In genomic region chr3:171712168-171712938, GRCh38 we compare ENCODE assay signal across 15 cellular contexts.
DNase-seq lines count a peak whose midpoint lies in the region; ATAC-seq, FAIRE-seq and TF ChIP-seq lines count a peak whose summit lies in the region.
"Had no signal": no experiment of that assay in that cellular context is flagged by ENCODE, and none has a peak within 500 bp of the region (broad histone marks: within the 10 kb centered on the region; RNA-seq: fewer than 3 reads in every experiment).

No MANE protein-coding gene starts in this region.

- WGBS in H9 (ENCODE audit: extremely low coverage, insufficient read length, low lambda C conversion rate) = no CpG with 5 or more reads among the region's 8 CpGs

- H2BK12ac ChIP-seq in H9 (ENCODE audit: insufficient read length, low read depth, low read length) = no peak overlapping the region

- peak overlapping the region; percentile 89 for H3K27ac Mint-ChIP-seq in astrocyte (ENCODE audit: unreplicated experiment)
- H3K27ac Mint-ChIP-seq in H9 = no peak overlapping the region

- H3K4me3 ChIP-seq in astrocyte (ENCODE audit: insufficient read depth, low read depth, low read length) (no peak overlapping the region), keratinocyte (ENCODE audit: control insufficient read depth in 2 of 3, extremely low read depth in 1 of 3, insufficient read depth in 2 of 3, low read depth in 1 of 3, low read length in 3 of 3) (no peak overlapping the region)
- H3K4me3 ChIP-seq: suprapubic skin had no signal

- TF ChIP-seq CTCF in astrocyte (IDR thresholded peaks at IDR 0.05; ENCODE audit: insufficient read depth, low read depth, low read length) (no peak), keratinocyte (optimal IDR thresholded peaks at IDR 0.05 in 1 of 3, IDR thresholded peaks at IDR 0.05 in 1 of 3, conservative IDR thresholded peaks at IDR 0.05 in 1 of 3; ENCODE audit: extremely low read depth in 1 of 3, insufficient read depth in 2 of 3, low read length in 3 of 3) (no peak), H9 (conservative IDR thresholded peaks at IDR 0.05) (no peak)

- H3K4me2 ChIP-seq in astrocyte (ENCODE audit: low read length) = peak overlapping the region; percentile 40
- peak overlapping the region; percentile 56 for H3K4me2 ChIP-seq in keratinocyte (ENCODE audit: control insufficient read depth, extremely low read depth, insufficient read depth, low read depth, low read length)
- H3K4me2 ChIP-seq in H9 (ENCODE audit: insufficient read depth, insufficient read length, low read length) = no peak overlapping the region

- no peak overlapping the region for H3K4me3 Mint-ChIP-seq in astrocyte (ENCODE audit: unreplicated experiment)
- H3K4me3 Mint-ChIP-seq in H9 = no peak overlapping the region
- H3K4me3 Mint-ChIP-seq: central memory CD8-positive, alpha-beta T cell had no signal

- no peak overlapping the region for H3K23ac ChIP-seq in H9 (ENCODE audit: insufficient read length, low read depth, low read length)

- H3T11ph ChIP-seq in H9 (ENCODE audit: low read length) = no peak overlapping the region

- no peaks in the 10 kb centered on the region for H3K79me2 ChIP-seq in astrocyte (ENCODE audit: insufficient read depth, low read length)
- H3K79me2 ChIP-seq in keratinocyte (ENCODE audit: control insufficient read depth, insufficient read depth, low read length) = no peaks in the 10 kb centered on the region
- no peaks in the 10 kb centered on the region for H3K79me2 ChIP-seq in H9 (ENCODE audit: insufficient read depth, low read length)

- no peak for ATAC-seq in HG03469 (IDR thresholded peaks at IDR 0.05; ENCODE audit: unreplicated experiment)
- ATAC-seq in HG02763 (IDR thresholded peaks at IDR 0.05; ENCODE audit: unreplicated experiment) = no peak

- no peak overlapping the region for H4K8ac ChIP-seq in H9 (replicated peaks; ENCODE audit: insufficient read length, low read depth, low read length)

- peak overlapping the region; percentile 63 for H2AFZ ChIP-seq in astrocyte (ENCODE audit: low read depth, low read length)
- H2AFZ ChIP-seq in keratinocyte (ENCODE audit: control insufficient read depth, low read length) = peak overlapping the region; percentile 24
- no peak overlapping the region for H2AFZ ChIP-seq in H9 (ENCODE audit: low read length)

- no peak overlapping the region for H2AK5ac ChIP-seq in H9 (ENCODE audit: insufficient read length, low read length)

- H3K36me3 Mint-ChIP-seq in astrocyte (ENCODE audit: low read depth, unreplicated experiment) (peaks cover 20% of the 10 kb centered on the region), H9 (ENCODE audit: insufficient read depth in 1 of 3, low read depth in 3 of 3) (peaks cover 3 to 13% (median 5%) of the 10 kb centered on the region in 3 experiments; a peak in 5 of 7 replicates)

- H3K18ac ChIP-seq in H9 (ENCODE audit: insufficient read length, low read depth, low read length) = no peak overlapping the region

- H3K4me1 Mint-ChIP-seq in astrocyte (ENCODE audit: low read depth, unreplicated experiment) (peaks cover 8% of the 10 kb centered on the region), H9 (no peaks in the 10 kb centered on the region)
- H3K4me1 Mint-ChIP-seq: central memory CD8-positive, alpha-beta T cell had no signal

- FAIRE-seq in astrocyte (lab: Jason Lieb, UNC) (peak; percentile 82), keratinocyte (lab: Jason Lieb, UNC) (peak; percentile 60)

- H3K27me3 Mint-ChIP-seq in astrocyte (ENCODE audit: low read depth, unreplicated experiment) = no peaks in the 10 kb centered on the region
- no peaks in the 10 kb centered on the region for H3K27me3 Mint-ChIP-seq in H9 (ENCODE audit: low read depth)

- no peak overlapping the region for H2BK5ac ChIP-seq in H9 (ENCODE audit: insufficient read length, low read length)

- dilution Hi-C loops in keratinocyte (cut with MboI; ENCODE audit: extremely low pct_ligation_motif_present, low sequenced_read_pairs) = no loop called here

- H3K79me1 ChIP-seq in H9 (ENCODE audit: insufficient read depth, low read depth, low read length, poor library complexity, severe bottlenecking) = no peaks in the 10 kb centered on the region

- H2BK120ac ChIP-seq in H9 (ENCODE audit: low read depth, low read length, poor library complexity, severe bottlenecking) = no peak overlapping the region

- H4K20me1 ChIP-seq in astrocyte (ENCODE audit: insufficient read depth, low read length) (no peaks in the 10 kb centered on the region), keratinocyte (ENCODE audit: control insufficient read depth, extremely low read depth, insufficient read depth, low read length) (no peaks in the 10 kb centered on the region), H9 (ENCODE audit: control insufficient read depth, insufficient read depth, insufficient read length) (no peaks in the 10 kb centered on the region)

- no peak overlapping the region for H4K5ac ChIP-seq in H9 (ENCODE audit: insufficient read length, low read depth, low read length)

- no peaks in the 10 kb centered on the region for H3K23me2 ChIP-seq in H9 (ENCODE audit: insufficient read length, low read depth, low read length, poor library complexity, severe bottlenecking)

- no peaks in the 10 kb centered on the region for H3K9me3 ChIP-seq in astrocyte (ENCODE audit: insufficient read depth, low read depth, low read length)
- peaks cover 2% of the 10 kb centered on the region for H3K9me3 ChIP-seq in keratinocyte (ENCODE audit: control insufficient read depth, low read depth, low read length)
- no peaks in the 10 kb centered on the region for H3K9me3 ChIP-seq in H9 (ENCODE audit: control insufficient read depth, low read depth, low read length)
- H3K9me3 ChIP-seq: suprapubic skin had no signal

- H2BK15ac ChIP-seq in H9 (ENCODE audit: low read depth, low read length) = no peak overlapping the region

- H3K27me3 ChIP-seq in astrocyte (ENCODE audit: insufficient read depth, low read length) = no peaks in the 10 kb centered on the region
- H3K27me3 ChIP-seq in keratinocyte (ENCODE audit: control insufficient read depth, extremely low read depth, insufficient read depth, low read length) = no peaks in the 10 kb centered on the region
- no peaks in the 10 kb centered on the region for H3K27me3 ChIP-seq in H9 (ENCODE audit: insufficient read depth, low read length)
- H3K27me3 ChIP-seq: suprapubic skin had no signal

- H3K56ac ChIP-seq in H9 (ENCODE audit: insufficient read length, low read depth, low read length) = no peak overlapping the region

- no peak overlapping the region for H3K14ac ChIP-seq in H9 (ENCODE audit: insufficient read depth, low read length)

- no peak overlapping the region for H4K91ac ChIP-seq in H9 (ENCODE audit: insufficient read length, low read depth, low read length)

- no peaks in the 10 kb centered on the region for H3K36me3 ChIP-seq in astrocyte (ENCODE audit: insufficient read depth, low read length)
- peaks cover 0 to 3% of the 10 kb centered on the region in 2 experiments for H3K36me3 ChIP-seq in keratinocyte (ENCODE audit: control insufficient read depth in 2 of 2, extremely low read depth in 1 of 2, insufficient read depth in 2 of 2, low read length in 2 of 2)

- no peak overlapping the region for H3K4ac ChIP-seq in H9 (ENCODE audit: low read depth, low read length)

- DNase-seq in A172 (ENCODE audit: low spot score) (peak; percentile 89), HS-27A (ENCODE audit: low read depth) (peak; percentile 34), astrocyte (ENCODE audit: low read depth) (peak; percentile 75), keratinocyte (ENCODE audit: low read depth, low spot score) (peak; percentile 32), H9 (no peak), NCI-H2081 treated with DMSO at 0.1 percent for 48 hours (lab: John Stamatoyannopoulos, UW) (no peak)
- DNase-seq: activated CD4-positive, alpha-beta T cell treated with anti-CD3 and anti-CD28 coated beads, Interleukin-2, amount 50 U/mL, for 4 hours; activated effector memory CD4-positive, alpha-beta T cell treated with anti-CD3 and anti-CD28 coated beads, Interleukin-2, amount 50 U/mL, for 16 hours; hypothalamus; NCI-H526; T-helper 9 cell had no signal

- H3K27ac ChIP-seq in astrocyte (ENCODE audit: low read depth, low read length) = peak overlapping the region; percentile 40
- peak overlapping the region; percentile 4 for H3K27ac ChIP-seq in keratinocyte (ENCODE audit: control insufficient read depth, insufficient read depth, low read length)
- H3K27ac ChIP-seq in H9 (ENCODE audit: insufficient read length, low read depth, low read length) = no peak overlapping the region
- H3K27ac ChIP-seq: suprapubic skin had no signal

- no peak overlapping the region for H3K9ac ChIP-seq in astrocyte (ENCODE audit: low read length)
- no peak overlapping the region for H3K9ac ChIP-seq in keratinocyte (ENCODE audit: control insufficient read depth, extremely low read depth, insufficient read depth, low read length)
- no peak overlapping the region for H3K9ac ChIP-seq in H9 (ENCODE audit: extremely low read depth, insufficient read length, low read length)

- peaks cover 14% of the 10 kb centered on the region for H3K9me3 Mint-ChIP-seq in astrocyte (ENCODE audit: unreplicated experiment)
- peaks cover 11% of the 10 kb centered on the region in 2 experiments for H3K9me3 Mint-ChIP-seq in H9

- H2BK20ac ChIP-seq in H9 (ENCODE audit: low read depth, low read length, poor library complexity, severe bottlenecking) = no peak overlapping the region

- H3K4me1 ChIP-seq in astrocyte (ENCODE audit: insufficient read depth, low read length) = peaks cover 12% of the 10 kb centered on the region
- H3K4me1 ChIP-seq in keratinocyte (ENCODE audit: control insufficient read depth, extremely low read depth, insufficient read depth, low read length) = peaks cover 13% of the 10 kb centered on the region
- no peaks in the 10 kb centered on the region for H3K4me1 ChIP-seq in H9 (ENCODE audit: insufficient read depth, low read length)
- H3K4me1 ChIP-seq: suprapubic skin had no signal

- no peaks in the 10 kb centered on the region for H3K9me1 ChIP-seq in keratinocyte (ENCODE audit: control insufficient read depth, extremely low read depth, insufficient read depth, low read length)

Comparison
In these comparisons a context has a peak if more than half of its experiments do, and no peak if none do; other contexts are left out.
1. DNase-seq: peak in A172 (single experiment), HS-27A (single experiment), astrocyte (single experiment) and keratinocyte (single experiment); none in H9 (single experiment) and NCI-H2081 treated with DMSO at 0.1 percent for 48 hours (single experiment).